In genomic region chr22:37696657-37697539, GRCh38 we compare ENCODE assay signal across 8 cellular contexts. TPM values are rescaled to one million over a fixed set of nuclear protein-coding genes. Genes with fewer than 3 reads are reported as not detected.
DNase-seq lines count a peak whose midpoint lies in the region; ATAC-seq lines count a peak whose summit lies in the region.

Gene TRIOBP (plus strand): TSS chr22:37697048. CDS start chr22:37701366, 4,318 bp downstream.

- no peak within 1 kb of the TSS for H3K27ac ChIP-seq in caudate nucleus (ENCODE audit: low read depth, low read length)

- ATAC-seq in HG02642 (IDR thresholded peaks at IDR 0.05; ENCODE audit: poor library complexity, unreplicated experiment) = peak; percentile 90
- peak; percentile 99 for ATAC-seq in activated CD4-positive, CD25-positive, alpha-beta regulatory T cell treated with anti-CD3 and anti-CD28 coated beads, Interleukin-2, amount 50 U/mL, for 24 hours
- ATAC-seq in HG02870 (IDR thresholded peaks at IDR 0.05; ENCODE audit: unreplicated experiment) = no peak

- DNase-seq in G401 (ENCODE audit: low spot score) (peak; percentile 94), NCI-H2107 (lab: John Stamatoyannopoulos, UW) (peak; percentile 70), caudate nucleus (lab: John Stamatoyannopoulos, UW) (peak in 58 of 61 donors; percentile 8 to 94 (median 70)), inferior parietal cortex (ENCODE audit: extremely low spot score) (peak; percentile 52)
- DNase-seq in stimulated activated CD4-positive, alpha-beta T cell treated with anti-CD3 and anti-CD28 coated beads, Interleukin-12 subunit alpha, Interleukin-12 subunit beta, amount 100 ng/mL, for 4 hours = peak; percentile 77

- in situ Hi-C loops in G401 (cut with HindIII; ENCODE audit: low sequenced_read_pairs) = no loop called here

RNA-seq across cellular contexts. Expression of gene TRIOBP, which starts in this region (rescaled TPM):
- total RNA-seq in G401 (2014; rRNA removed; shearing (Covaris generic)) = 80.9 and 98.8 TPM in 2 replicates
